17 cellular contexts compared by ENCODE assay signal in the genomic region with DNA sequence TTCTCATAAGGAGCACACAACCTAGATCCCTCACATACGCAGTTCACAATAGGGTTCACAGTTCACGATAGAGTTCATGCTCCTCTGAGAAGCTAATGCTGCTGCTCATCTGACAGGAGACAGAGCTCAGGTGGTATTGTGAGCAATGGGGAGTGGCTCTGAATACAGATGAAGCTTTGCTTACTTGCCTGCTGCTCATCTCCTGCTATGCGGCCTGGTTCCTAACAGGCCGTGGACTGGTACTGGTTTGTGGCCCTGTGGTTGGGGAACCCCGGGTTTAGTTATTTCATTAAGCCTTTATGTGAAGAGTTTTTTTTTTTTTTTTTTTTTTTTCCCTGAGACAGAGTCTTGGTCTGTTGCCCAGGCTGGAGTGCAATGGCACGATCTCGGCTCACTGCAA. TPM values are rescaled to one million over a fixed set of nuclear protein-coding genes. Genes with fewer than 3 reads are reported as not detected.
DNase-seq lines count a peak whose midpoint lies in the region; ATAC-seq and TF ChIP-seq lines count a peak whose summit lies in the region.
"Had no signal": no experiment of that assay in that cellular context is flagged by ENCODE, and none has a peak within 500 bp of the region (broad histone marks: within the 10 kb centered on the region; RNA-seq: fewer than 3 reads in every experiment).

No MANE protein-coding gene starts in this region.

- no peaks in the 10 kb centered on the region for H3K9me3 ChIP-seq in left ventricle myocardium inferior (replicated peaks)
- H3K9me3 ChIP-seq: pancreas had no signal

- ATAC-seq in left ventricle myocardium superior = peak; percentile 23
- peak; percentile 51 for ATAC-seq in HG02610 (IDR thresholded peaks at IDR 0.05; ENCODE audit: unreplicated experiment)
- no peak for ATAC-seq in central memory CD8-positive, alpha-beta T cell (replicated peaks; ENCODE audit: extremely low read depth, poor library complexity, severe bottlenecking)
- ATAC-seq in stimulated activated naive CD8-positive, alpha-beta T cell treated with anti-CD3 and anti-CD28 coated beads, Interleukin-15, amount 100 ng/mL, for 72 hours = peak; percentile 96
- ATAC-seq in GM21526 (IDR thresholded peaks at IDR 0.05; ENCODE audit: low FRiP score, unreplicated experiment) = no peak
- ATAC-seq: HCT116, pancreas, Right ventricle myocardium inferior had no signal

- intact Hi-C loops in left ventricle myocardium superior (cut with micrococcal nuclease) (no loop called here), left ventricle myocardium inferior (cut with micrococcal nuclease) (no loop called here)

- peak overlapping the region; percentile 38 for H3K27ac Mint-ChIP-seq in central memory CD8-positive, alpha-beta T cell (ENCODE audit: low read depth)
- no peak overlapping the region for H3K27ac Mint-ChIP-seq in stimulated activated naive CD8-positive, alpha-beta T cell treated with anti-CD3 and anti-CD28 coated beads, Interleukin-15, amount 100 ng/mL, for 72 hours

- DNase-seq in left ventricle myocardium superior = no peak
- no peak for DNase-seq in left ventricle myocardium inferior
- DNase-seq in central memory CD8-positive, alpha-beta T cell (ENCODE audit: low spot score in 2 of 2) = no peak
- peak; percentile 21 to 68 for DNase-seq in stimulated activated naive CD8-positive, alpha-beta T cell treated with anti-CD3 and anti-CD28 coated beads, Interleukin-15, amount 100 ng/mL, for 72 hours
- DNase-seq in SIG-M5 treated with dmso at 0.1 percent for 504 hours (lab: John Stamatoyannopoulos, UW; ENCODE audit: unreplicated experiment) = no peak
- no peak for DNase-seq in cerebellar cortex (ENCODE audit: low spot score)
- DNase-seq: kidney glomerular epithelial cell, MV-4-11, NCI-H2107, pancreas had no signal

- H3K4me3 ChIP-seq in left ventricle myocardium inferior = no peak overlapping the region
- H3K4me3 ChIP-seq: BLaER1 treated with 17β-estradiol and CSF1 and Interleukin-3, amounts not matched to agents 10 nM and 100 nM; pancreas; skin epidermis had no signal

- no peak for TF ChIP-seq CTCF in left ventricle myocardium inferior (IDR thresholded peaks at IDR 0.05; ENCODE audit: borderline replicate concordance)

- peaks cover 84% of the 10 kb centered on the region for H3K4me1 ChIP-seq in left ventricle myocardium inferior

- H3K4me1 Mint-ChIP-seq in central memory CD8-positive, alpha-beta T cell = peaks cover 66% of the 10 kb centered on the region
- H3K4me1 Mint-ChIP-seq in stimulated activated naive CD8-positive, alpha-beta T cell treated with anti-CD3 and anti-CD28 coated beads, Interleukin-15, amount 100 ng/mL, for 72 hours = peaks cover 68% of the 10 kb centered on the region

- H3K4me3 Mint-ChIP-seq in central memory CD8-positive, alpha-beta T cell = no peak overlapping the region
- peak overlapping the region in 1 of 2 donors; percentile 27 for H3K4me3 Mint-ChIP-seq in stimulated activated naive CD8-positive, alpha-beta T cell treated with anti-CD3 and anti-CD28 coated beads, Interleukin-15, amount 100 ng/mL, for 72 hours

- H3K9me3 Mint-ChIP-seq in central memory CD8-positive, alpha-beta T cell = no peaks in the 10 kb centered on the region
- H3K9me3 Mint-ChIP-seq in stimulated activated naive CD8-positive, alpha-beta T cell treated with anti-CD3 and anti-CD28 coated beads, Interleukin-15, amount 100 ng/mL, for 72 hours = no peaks in the 10 kb centered on the region

- no peak overlapping the region for H3K27ac ChIP-seq in left ventricle myocardium inferior (replicated peaks)
- H3K27ac ChIP-seq: BLaER1 treated with 17β-estradiol and CSF1 and Interleukin-3, amounts not matched to agents 10 nM and 100 nM; epithelial cell of prostate; pancreas; skin epidermis had no signal

- no peaks in the 10 kb centered on the region for H3K27me3 ChIP-seq in left ventricle myocardium inferior (ENCODE audit: low read depth)
- H3K27me3 ChIP-seq: BLaER1 treated with 17β-estradiol and CSF1 and Interleukin-3, amounts not matched to agents 10 nM and 100 nM; pancreas had no signal

- H3K27me3 Mint-ChIP-seq in central memory CD8-positive, alpha-beta T cell = no peaks in the 10 kb centered on the region
- H3K27me3 Mint-ChIP-seq in stimulated activated naive CD8-positive, alpha-beta T cell treated with anti-CD3 and anti-CD28 coated beads, Interleukin-15, amount 100 ng/mL, for 72 hours = no peaks in the 10 kb centered on the region

- H3K36me3 ChIP-seq in left ventricle myocardium inferior = no peaks in the 10 kb centered on the region
- H3K36me3 ChIP-seq: pancreas had no signal

- H3K36me3 Mint-ChIP-seq in central memory CD8-positive, alpha-beta T cell (ENCODE audit: insufficient read depth) = peaks cover 12% of the 10 kb centered on the region

RNA-seq across cellular contexts. Expression of a gene that starts 19.4 kb away (rescaled TPM):
- 31.0 TPM for total RNA-seq in left ventricle myocardium superior
- total RNA-seq in left ventricle myocardium inferior = 36.1 TPM

Comparison
In these comparisons a context has a peak if more than half of its experiments do, and no peak if none do; other contexts are left out.
1. ATAC-seq: peak in left ventricle myocardium superior (single experiment), HG02610 (single experiment) and stimulated activated naive CD8-positive, alpha-beta T cell treated with anti-CD3 and anti-CD28 coated beads, Interleukin-15, amount 100 ng/mL, for 72 hours (single experiment); none in central memory CD8-positive, alpha-beta T cell (single experiment) and GM21526 (single experiment).
2. DNase-seq: peak in stimulated activated naive CD8-positive, alpha-beta T cell treated with anti-CD3 and anti-CD28 coated beads, Interleukin-15, amount 100 ng/mL, for 72 hours (2 of 2); none in left ventricle myocardium superior (single experiment), left ventricle myocardium inferior (single experiment), central memory CD8-positive, alpha-beta T cell (0 of 2), SIG-M5 treated with dmso at 0.1 percent for 504 hours (single experiment) and cerebellar cortex (single experiment).